ENCODE assay signal across 8 cellular contexts in genomic region chr18:23862071-23862470, GRCh38.
DNase-seq lines count a peak whose midpoint lies in the region; ATAC-seq, FAIRE-seq and TF ChIP-seq lines count a peak whose summit lies in the region.

No MANE protein-coding gene starts in this region.

- H3K4me2 ChIP-seq in hepatocyte, result no peak overlapping the region

- TF ChIP-seq CTCF in hepatocyte (IDR thresholded peaks at IDR 0.05; ENCODE audit: poor library complexity) (no peak), tibial artery (IDR thresholded peaks at IDR 0.05) (no peak)

- no peak for DNase-seq in activated naive CD4-positive, alpha-beta T cell treated with anti-CD3 and anti-CD28 coated beads, Interleukin-2, amount 50 U/mL, for 72 hours (ENCODE audit: low spot score in 2 of 2)
- DNase-seq in activated naive CD4-positive, alpha-beta T cell treated with anti-CD3 and anti-CD28 coated beads, Interleukin-2, amount 50 U/mL, for 16 hours, result no peak
- DNase-seq in hepatocyte (ENCODE audit: low spot score), result no peak
- no peak for DNase-seq in tibial artery
- DNase-seq in NCI-H2196 (lab: John Stamatoyannopoulos, UW; ENCODE audit: unreplicated experiment), result no peak
- DNase-seq in RCC 7860 (ENCODE audit: low spot score), result no peak
- no peak for DNase-seq in RKO (ENCODE audit: low spot score)

- H3K36me3 Mint-ChIP-seq in activated naive CD4-positive, alpha-beta T cell treated with anti-CD3 and anti-CD28 coated beads, Interleukin-2, amount 50 U/mL, for 72 hours, result peaks cover 4 to 19% of the 10 kb centered on the region in 2 donors
- no peaks in the 10 kb centered on the region for H3K36me3 Mint-ChIP-seq in activated naive CD8-positive, alpha-beta T cell

- H3K4me1 Mint-ChIP-seq in activated naive CD8-positive, alpha-beta T cell (ENCODE audit: low read depth), result peaks cover 48% of the 10 kb centered on the region

- no peak for FAIRE-seq in RCC 7860 (lab: Jason Lieb, UNC)

- H3K9me2 ChIP-seq in hepatocyte (replicated peaks; ENCODE audit: insufficient read depth), result no peaks in the 10 kb centered on the region

- H3K36me3 ChIP-seq in hepatocyte (replicated peaks; ENCODE audit: insufficient read depth, low read depth) (no peaks in the 10 kb centered on the region), tibial artery (no peaks in the 10 kb centered on the region)

- H3K27ac Mint-ChIP-seq in activated naive CD4-positive, alpha-beta T cell treated with anti-CD3 and anti-CD28 coated beads, Interleukin-2, amount 50 U/mL, for 72 hours, result peak overlapping the region; percentile 53 to 86
- H3K27ac Mint-ChIP-seq in activated naive CD8-positive, alpha-beta T cell, result peak overlapping the region; percentile 70

- H3K9me3 Mint-ChIP-seq in activated naive CD4-positive, alpha-beta T cell treated with anti-CD3 and anti-CD28 coated beads, Interleukin-2, amount 50 U/mL, for 72 hours, result peaks cover 6 to 8% of the 10 kb centered on the region in 2 donors
- H3K9me3 Mint-ChIP-seq in activated naive CD8-positive, alpha-beta T cell (ENCODE audit: low read depth), result peaks cover 3% of the 10 kb centered on the region

- WGBS in hepatocyte (ENCODE audit: low lambda C conversion rate, missing lambda C conversion rate), result 63% methylated on average over 4 of the region's 4 CpGs

- no peak overlapping the region for H2AFZ ChIP-seq in hepatocyte

- no peaks in the 10 kb centered on the region for H3K9me3 ChIP-seq in hepatocyte (ENCODE audit: low read depth)
- no peaks in the 10 kb centered on the region for H3K9me3 ChIP-seq in tibial artery

- H3K4me3 Mint-ChIP-seq in activated naive CD8-positive, alpha-beta T cell, result no peak overlapping the region

- H3K79me2 ChIP-seq in hepatocyte, result no peaks in the 10 kb centered on the region

- intact Hi-C loops in tibial artery (cut with DNase I; ENCODE audit: low total_unique reads), result no loop called here

- H3K27me3 ChIP-seq in hepatocyte (no peaks in the 10 kb centered on the region), tibial artery (no peaks in the 10 kb centered on the region)

- H3K27me3 Mint-ChIP-seq in activated naive CD8-positive, alpha-beta T cell, result no peaks in the 10 kb centered on the region

- no peaks in the 10 kb centered on the region for H4K20me1 ChIP-seq in hepatocyte (ENCODE audit: insufficient read depth, poor library complexity, severe bottlenecking)

- no peak for ATAC-seq in activated naive CD4-positive, alpha-beta T cell treated with anti-CD3 and anti-CD28 coated beads, Interleukin-2, amount 50 U/mL, for 72 hours

- H3K4me1 ChIP-seq in hepatocyte (ENCODE audit: insufficient read depth) (no peaks in the 10 kb centered on the region), tibial artery (peaks cover 0 to 40% (median 6%) of the 10 kb centered on the region in 4 donors)

- H3K27ac ChIP-seq in hepatocyte (peak overlapping the region; percentile 32), tibial artery (peak overlapping the region; percentile 53 to 58)

- H3K4me3 ChIP-seq in hepatocyte (no peak overlapping the region), tibial artery (no peak overlapping the region)
